1 cellular context compared by ENCODE assay signal in the genomic region with DNA sequence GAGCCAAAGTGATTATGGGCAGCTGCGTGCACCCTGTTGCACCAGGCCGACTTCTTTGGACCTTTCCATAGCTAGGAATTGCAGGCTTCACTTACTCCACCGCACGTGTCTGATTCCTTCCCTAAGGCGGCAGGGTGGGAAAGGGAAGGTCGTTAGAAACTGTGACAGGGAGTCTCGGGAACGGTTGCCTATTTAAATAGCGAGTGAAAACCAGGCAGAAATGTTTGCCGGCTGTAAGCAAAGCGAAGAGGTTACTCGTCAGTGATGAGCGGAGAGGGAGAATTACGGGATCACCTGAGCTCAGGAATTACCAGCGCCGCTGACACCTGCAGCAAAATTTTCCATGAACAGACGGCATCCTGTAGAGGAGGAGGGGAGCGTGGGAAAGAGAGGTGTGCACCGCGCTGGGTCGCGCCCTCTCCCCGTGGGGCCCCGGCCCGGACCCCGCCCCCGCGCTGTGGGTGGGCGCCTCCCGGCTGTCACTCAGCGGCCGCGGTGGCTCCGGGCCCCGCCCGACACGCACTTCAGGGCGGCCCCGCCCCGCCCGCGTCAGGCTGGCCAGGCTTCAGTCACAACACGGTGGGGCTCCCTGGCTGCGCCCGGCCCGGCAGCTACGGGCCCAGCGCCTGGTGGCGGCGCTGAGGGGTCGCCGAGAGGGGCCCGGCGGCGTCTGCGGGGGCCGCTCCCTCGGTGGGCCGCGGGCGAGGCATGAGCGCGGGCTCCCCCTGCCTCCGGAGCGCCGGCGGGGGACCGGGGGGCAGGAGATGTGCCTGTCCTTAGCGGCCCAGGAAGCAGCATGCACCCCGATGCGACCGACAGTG.
TF ChIP-seq lines count a peak whose summit lies in the region.

A gene (plus strand): TSS at position 568 of the 821 bp plus-strand sequence. CDS start 229 bp downstream, at position 797.

TF ChIP-seq in HepG2, 621 proteins besides CTCF, POLR2A, EP300 and RAD21 (continued from another document and continues in another):
- TF ChIP-seq, protein P1, sequence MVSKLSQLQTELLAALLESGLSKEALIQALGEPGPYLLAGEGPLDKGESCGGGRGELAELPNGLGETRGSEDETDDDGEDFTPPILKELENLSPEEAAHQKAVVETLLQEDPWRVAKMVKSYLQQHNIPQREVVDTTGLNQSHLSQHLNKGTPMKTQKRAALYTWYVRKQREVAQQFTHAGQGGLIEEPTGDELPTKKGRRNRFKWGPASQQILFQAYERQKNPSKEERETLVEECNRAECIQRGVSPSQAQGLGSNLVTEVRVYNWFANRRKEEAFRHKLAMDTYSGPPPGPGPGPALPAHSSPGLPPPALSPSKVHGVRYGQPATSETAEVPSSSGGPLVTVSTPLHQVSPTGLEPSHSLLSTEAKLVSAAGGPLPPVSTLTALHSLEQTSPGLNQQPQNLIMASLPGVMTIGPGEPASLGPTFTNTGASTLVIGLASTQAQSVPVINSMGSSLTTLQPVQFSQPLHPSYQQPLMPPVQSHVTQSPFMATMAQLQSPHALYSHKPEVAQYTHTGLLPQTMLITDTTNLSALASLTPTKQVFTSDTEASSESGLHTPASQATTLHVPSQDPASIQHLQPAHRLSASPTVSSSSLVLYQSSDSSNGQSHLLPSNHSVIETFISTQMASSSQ (IDR thresholded peaks at IDR 0.05; ENCODE audit: low read depth), result no peak
- TF ChIP-seq, protein P1 (CRISPR knock-in tag; IDR thresholded peaks at IDR 0.05; ENCODE audit: borderline replicate concordance), result 0 out of 2 replicates have a peak, but pooled peaks have one; percentile 28
- TF ChIP-seq FOXK1 (CRISPR knock-in tag; IDR thresholded peaks at IDR 0.05; ENCODE audit: borderline replicate concordance, low read depth) (peak; percentile 2; the same call in 1 of the 2 replicates), ZNF790 (CRISPR knock-in tag; IDR thresholded peaks at IDR 0.05; ENCODE audit: borderline replicate concordance) (no peak; the same call in 1 of the 2 replicates), ZNF891 (CRISPR knock-in tag; IDR thresholded peaks at IDR 0.05) (peak; percentile 81; the same call in 1 of the 2 replicates), SP4 (CRISPR knock-in tag; IDR thresholded peaks at IDR 0.05) (peak; percentile 96), BHLHE40 (IDR thresholded peaks at IDR 0.05; ENCODE audit: low read length) (peak; percentile 47; the same call in 1 of the 2 replicates), RBFOX2 (IDR thresholded peaks at IDR 0.05; ENCODE audit: low read depth, low read length) (peak; percentile 75), ZNF180 (CRISPR knock-in tag; IDR thresholded peaks at IDR 0.05; ENCODE audit: borderline replicate concordance, low read depth) (no peak), ZFP36 (IDR thresholded peaks at IDR 0.05; ENCODE audit: borderline replicate concordance, low read depth, low read length, partially characterized antibody) (no peak), ERF (CRISPR knock-in tag; IDR thresholded peaks at IDR 0.05) (peak; percentile 30; the same call in 1 of the 2 replicates), ZFX (CRISPR knock-in tag; IDR thresholded peaks at IDR 0.05; ENCODE audit: low read depth) (no peak; the same call in none of the 2 replicates), ATF7-NPFF (CRISPR knock-in tag; IDR thresholded peaks at IDR 0.05; ENCODE audit: low read depth) (0 out of 2 replicates have a peak, but pooled peaks have one; percentile 14), NFIB (CRISPR knock-in tag; IDR thresholded peaks at IDR 0.05; ENCODE audit: borderline replicate concordance) (no peak), ZNF468 (CRISPR knock-in tag; IDR thresholded peaks at IDR 0.05) (no peak), ZNF644 (CRISPR knock-in tag; IDR thresholded peaks at IDR 0.05; ENCODE audit: low read depth) (no peak), ZNF33A (CRISPR knock-in tag; IDR thresholded peaks at IDR 0.05; ENCODE audit: borderline replicate concordance) (no peak), ZNF546 (CRISPR knock-in tag; conservative IDR thresholded peaks at IDR 0.05) (no peak), ZMYM4 (CRISPR knock-in tag; IDR thresholded peaks at IDR 0.05) (peak; percentile 85), ZSCAN12 (CRISPR knock-in tag; IDR thresholded peaks at IDR 0.05) (no peak), IRX3 (CRISPR knock-in tag; IDR thresholded peaks at IDR 0.05; ENCODE audit: borderline replicate concordance, low read depth) (peak; percentile 68; the same call in 1 of the 2 replicates), ZEB1 (IDR thresholded peaks at IDR 0.05; ENCODE audit: insufficient replicate concordance, low read depth) (peak; percentile 82), HDAC6 (IDR thresholded peaks at IDR 0.05; ENCODE audit: low read depth, low read length) (no peak), RXRB (CRISPR knock-in tag; IDR thresholded peaks at IDR 0.05; ENCODE audit: borderline replicate concordance) (0 out of 2 replicates have a peak, but pooled peaks have one; percentile 46), SRY (CRISPR knock-in tag; IDR thresholded peaks at IDR 0.05) (0 out of 2 replicates have a peak, but pooled peaks have one; percentile 22), ZNF660 (CRISPR knock-in tag; IDR thresholded peaks at IDR 0.05; ENCODE audit: borderline replicate concordance, low read depth) (no peak)
- TF ChIP-seq, protein P2, sequence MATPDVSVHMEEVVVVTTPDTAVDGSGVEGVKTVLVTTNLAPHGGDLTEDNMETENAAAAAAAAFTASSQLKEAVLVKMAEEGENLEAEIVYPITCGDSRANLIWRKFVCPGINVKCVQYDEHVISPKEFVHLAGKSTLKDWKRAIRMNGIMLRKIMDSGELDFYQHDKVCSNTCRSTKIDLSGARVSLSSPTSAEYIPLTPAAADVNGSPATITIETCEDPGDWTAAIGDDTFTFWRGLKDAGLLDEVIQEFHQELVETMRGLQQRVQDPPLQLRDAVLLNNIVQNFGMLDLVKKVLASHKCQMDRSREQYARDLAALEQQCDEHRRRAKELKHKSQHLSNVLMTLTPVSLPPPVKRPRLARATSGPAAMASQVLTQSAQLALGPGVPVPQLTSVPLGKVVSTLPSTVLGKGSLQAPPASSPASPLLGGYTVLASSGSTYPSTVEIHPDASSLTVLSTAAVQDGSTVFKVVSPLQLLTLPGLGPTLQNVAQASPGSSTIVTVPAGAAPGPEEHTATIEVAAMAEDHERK (CRISPR knock-in tag; IDR thresholded peaks at IDR 0.05; ENCODE audit: low read depth), result no peak
- TF ChIP-seq, protein P3, sequence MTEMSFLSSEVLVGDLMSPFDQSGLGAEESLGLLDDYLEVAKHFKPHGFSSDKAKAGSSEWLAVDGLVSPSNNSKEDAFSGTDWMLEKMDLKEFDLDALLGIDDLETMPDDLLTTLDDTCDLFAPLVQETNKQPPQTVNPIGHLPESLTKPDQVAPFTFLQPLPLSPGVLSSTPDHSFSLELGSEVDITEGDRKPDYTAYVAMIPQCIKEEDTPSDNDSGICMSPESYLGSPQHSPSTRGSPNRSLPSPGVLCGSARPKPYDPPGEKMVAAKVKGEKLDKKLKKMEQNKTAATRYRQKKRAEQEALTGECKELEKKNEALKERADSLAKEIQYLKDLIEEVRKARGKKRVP (CRISPR knock-in tag; IDR thresholded peaks at IDR 0.05), result peak in 1 of 2 experiments; percentile 37; a peak in 1 of 4 replicates
- TF ChIP-seq, protein P4, sequence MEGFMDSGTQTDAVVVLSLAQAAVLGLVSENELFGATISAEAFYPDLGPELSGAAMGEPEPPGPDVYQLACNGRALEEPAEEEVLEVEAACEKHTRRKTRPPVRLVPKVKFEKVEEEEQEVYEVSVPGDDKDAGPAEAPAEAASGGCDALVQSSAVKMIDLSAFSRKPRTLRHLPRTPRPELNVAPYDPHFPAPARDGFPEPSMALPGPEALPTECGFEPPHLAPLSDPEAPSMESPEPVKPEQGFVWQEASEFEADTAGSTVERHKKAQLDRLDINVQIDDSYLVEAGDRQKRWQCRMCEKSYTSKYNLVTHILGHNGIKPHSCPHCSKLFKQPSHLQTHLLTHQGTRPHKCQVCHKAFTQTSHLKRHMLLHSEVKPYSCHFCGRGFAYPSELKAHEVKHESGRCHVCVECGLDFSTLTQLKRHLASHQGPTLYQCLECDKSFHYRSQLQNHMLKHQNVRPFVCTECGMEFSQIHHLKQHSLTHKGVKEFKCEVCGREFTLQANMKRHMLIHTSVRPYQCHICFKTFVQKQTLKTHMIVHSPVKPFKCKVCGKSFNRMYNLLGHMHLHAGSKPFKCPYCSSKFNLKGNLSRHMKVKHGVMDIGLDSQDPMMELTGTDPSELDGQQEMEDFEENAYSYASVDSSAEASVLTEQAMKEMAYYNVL (CRISPR knock-in tag; IDR thresholded peaks at IDR 0.05; ENCODE audit: borderline replicate concordance), result 0 out of 2 replicates have a peak, but pooled peaks have one; percentile 55
- TF ChIP-seq, protein P5, sequence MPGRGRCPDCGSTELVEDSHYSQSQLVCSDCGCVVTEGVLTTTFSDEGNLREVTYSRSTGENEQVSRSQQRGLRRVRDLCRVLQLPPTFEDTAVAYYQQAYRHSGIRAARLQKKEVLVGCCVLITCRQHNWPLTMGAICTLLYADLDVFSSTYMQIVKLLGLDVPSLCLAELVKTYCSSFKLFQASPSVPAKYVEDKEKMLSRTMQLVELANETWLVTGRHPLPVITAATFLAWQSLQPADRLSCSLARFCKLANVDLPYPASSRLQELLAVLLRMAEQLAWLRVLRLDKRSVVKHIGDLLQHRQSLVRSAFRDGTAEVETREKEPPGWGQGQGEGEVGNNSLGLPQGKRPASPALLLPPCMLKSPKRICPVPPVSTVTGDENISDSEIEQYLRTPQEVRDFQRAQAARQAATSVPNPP (CRISPR knock-in tag; IDR thresholded peaks at IDR 0.05), result no peak
- TF ChIP-seq, protein P6, sequence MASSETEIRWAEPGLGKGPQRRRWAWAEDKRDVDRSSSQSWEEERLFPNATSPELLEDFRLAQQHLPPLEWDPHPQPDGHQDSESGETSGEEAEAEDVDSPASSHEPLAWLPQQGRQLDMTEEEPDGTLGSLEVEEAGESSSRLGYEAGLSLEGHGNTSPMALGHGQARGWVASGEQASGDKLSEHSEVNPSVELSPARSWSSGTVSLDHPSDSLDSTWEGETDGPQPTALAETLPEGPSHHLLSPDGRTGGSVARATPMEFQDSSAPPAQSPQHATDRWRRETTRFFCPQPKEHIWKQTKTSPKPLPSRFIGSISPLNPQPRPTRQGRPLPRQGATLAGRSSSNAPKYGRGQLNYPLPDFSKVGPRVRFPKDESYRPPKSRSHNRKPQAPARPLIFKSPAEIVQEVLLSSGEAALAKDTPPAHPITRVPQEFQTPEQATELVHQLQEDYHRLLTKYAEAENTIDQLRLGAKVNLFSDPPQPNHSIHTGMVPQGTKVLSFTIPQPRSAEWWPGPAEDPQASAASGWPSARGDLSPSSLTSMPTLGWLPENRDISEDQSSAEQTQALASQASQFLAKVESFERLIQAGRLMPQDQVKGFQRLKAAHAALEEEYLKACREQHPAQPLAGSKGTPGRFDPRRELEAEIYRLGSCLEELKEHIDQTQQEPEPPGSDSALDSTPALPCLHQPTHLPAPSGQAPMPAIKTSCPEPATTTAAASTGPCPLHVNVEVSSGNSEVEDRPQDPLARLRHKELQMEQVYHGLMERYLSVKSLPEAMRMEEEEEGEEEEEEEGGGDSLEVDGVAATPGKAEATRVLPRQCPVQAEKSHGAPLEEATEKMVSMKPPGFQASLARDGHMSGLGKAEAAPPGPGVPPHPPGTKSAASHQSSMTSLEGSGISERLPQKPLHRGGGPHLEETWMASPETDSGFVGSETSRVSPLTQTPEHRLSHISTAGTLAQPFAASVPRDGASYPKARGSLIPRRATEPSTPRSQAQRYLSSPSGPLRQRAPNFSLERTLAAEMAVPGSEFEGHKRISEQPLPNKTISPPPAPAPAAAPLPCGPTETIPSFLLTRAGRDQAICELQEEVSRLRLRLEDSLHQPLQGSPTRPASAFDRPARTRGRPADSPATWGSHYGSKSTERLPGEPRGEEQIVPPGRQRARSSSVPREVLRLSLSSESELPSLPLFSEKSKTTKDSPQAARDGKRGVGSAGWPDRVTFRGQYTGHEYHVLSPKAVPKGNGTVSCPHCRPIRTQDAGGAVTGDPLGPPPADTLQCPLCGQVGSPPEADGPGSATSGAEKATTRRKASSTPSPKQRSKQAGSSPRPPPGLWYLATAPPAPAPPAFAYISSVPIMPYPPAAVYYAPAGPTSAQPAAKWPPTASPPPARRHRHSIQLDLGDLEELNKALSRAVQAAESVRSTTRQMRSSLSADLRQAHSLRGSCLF (CRISPR knock-in tag; IDR thresholded peaks at IDR 0.05; ENCODE audit: borderline replicate concordance), result no peak
- TF ChIP-seq, protein P7, sequence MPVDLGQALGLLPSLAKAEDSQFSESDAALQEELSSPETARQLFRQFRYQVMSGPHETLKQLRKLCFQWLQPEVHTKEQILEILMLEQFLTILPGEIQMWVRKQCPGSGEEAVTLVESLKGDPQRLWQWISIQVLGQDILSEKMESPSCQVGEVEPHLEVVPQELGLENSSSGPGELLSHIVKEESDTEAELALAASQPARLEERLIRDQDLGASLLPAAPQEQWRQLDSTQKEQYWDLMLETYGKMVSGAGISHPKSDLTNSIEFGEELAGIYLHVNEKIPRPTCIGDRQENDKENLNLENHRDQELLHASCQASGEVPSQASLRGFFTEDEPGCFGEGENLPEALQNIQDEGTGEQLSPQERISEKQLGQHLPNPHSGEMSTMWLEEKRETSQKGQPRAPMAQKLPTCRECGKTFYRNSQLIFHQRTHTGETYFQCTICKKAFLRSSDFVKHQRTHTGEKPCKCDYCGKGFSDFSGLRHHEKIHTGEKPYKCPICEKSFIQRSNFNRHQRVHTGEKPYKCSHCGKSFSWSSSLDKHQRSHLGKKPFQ (CRISPR knock-in tag; IDR thresholded peaks at IDR 0.05; ENCODE audit: insufficient replicate concordance), result no peak
- TF ChIP-seq, protein P8, sequence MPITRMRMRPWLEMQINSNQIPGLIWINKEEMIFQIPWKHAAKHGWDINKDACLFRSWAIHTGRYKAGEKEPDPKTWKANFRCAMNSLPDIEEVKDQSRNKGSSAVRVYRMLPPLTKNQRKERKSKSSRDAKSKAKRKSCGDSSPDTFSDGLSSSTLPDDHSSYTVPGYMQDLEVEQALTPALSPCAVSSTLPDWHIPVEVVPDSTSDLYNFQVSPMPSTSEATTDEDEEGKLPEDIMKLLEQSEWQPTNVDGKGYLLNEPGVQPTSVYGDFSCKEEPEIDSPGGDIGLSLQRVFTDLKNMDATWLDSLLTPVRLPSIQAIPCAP (CRISPR knock-in tag; IDR thresholded peaks at IDR 0.05; ENCODE audit: low read depth), result no peak
- TF ChIP-seq, protein P9, sequence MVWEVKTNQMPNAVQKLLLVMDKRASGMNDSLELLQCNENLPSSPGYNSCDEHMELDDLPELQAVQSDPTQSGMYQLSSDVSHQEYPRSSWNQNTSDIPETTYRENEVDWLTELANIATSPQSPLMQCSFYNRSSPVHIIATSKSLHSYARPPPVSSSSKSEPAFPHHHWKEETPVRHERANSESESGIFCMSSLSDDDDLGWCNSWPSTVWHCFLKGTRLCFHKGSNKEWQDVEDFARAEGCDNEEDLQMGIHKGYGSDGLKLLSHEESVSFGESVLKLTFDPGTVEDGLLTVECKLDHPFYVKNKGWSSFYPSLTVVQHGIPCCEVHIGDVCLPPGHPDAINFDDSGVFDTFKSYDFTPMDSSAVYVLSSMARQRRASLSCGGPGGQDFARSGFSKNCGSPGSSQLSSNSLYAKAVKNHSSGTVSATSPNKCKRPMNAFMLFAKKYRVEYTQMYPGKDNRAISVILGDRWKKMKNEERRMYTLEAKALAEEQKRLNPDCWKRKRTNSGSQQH (CRISPR knock-in tag; IDR thresholded peaks at IDR 0.05; ENCODE audit: low read depth), result peak; percentile 40; the same call in 1 of the 2 replicates
